24 cellular contexts compared by ENCODE assay signal in the genomic region with DNA sequence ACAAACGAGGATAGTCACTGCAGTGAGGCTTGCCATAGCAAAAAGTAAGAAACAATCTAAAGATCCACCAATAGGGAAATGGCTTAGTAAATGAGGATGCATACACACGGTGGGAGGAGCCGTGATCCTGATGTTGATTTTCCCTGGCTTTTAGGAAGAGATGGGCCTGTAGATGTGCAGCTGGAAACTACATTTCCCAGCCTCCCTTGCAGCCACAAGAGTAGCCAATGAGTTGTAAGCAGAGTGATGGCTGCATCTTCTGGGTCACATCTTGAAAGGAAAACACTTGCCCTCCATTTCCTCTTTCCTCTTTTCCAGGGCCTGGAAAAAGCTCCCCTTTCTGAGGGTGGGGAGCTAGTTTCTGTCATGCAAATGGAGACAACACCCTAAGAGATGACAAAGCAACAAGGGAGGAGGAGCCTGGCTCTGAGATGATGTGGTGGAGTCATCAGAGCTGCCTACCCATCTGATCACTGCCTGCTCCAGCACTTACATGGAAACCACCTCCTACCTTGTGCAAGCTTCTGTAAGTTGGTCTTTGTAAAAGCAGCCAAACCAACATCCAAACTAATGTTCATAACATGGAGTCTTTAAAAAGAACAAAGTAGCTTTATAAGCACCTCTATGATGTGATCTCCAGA.
DNase-seq lines count a peak whose midpoint lies in the region; ATAC-seq, FAIRE-seq and TF ChIP-seq lines count a peak whose summit lies in the region.
"Had no signal": no experiment of that assay in that cellular context is flagged by ENCODE, and none has a peak within 500 bp of the region (broad histone marks: within the 10 kb centered on the region; RNA-seq: fewer than 3 reads in every experiment).

No MANE protein-coding gene starts in this region.

- no peak overlapping the region for H3K4me3 ChIP-seq in SK-N-SH (ENCODE audit: low read depth in 2 of 2, low read length in 1 of 2)
- H3K4me3 ChIP-seq in mammary epithelial cell (replicated peaks in 1 of 3; ENCODE audit: insufficient read depth in 1 of 3, low read depth in 2 of 3, low read length in 3 of 3), result no peak overlapping the region
- H3K4me3 ChIP-seq in neural progenitor cell, result no peak overlapping the region
- H3K4me3 ChIP-seq in pancreas, result no peak overlapping the region
- H3K4me3 ChIP-seq: body of pancreas had no signal

- intact Hi-C loops in mammary epithelial cell (cut with micrococcal nuclease), result no loop called here
- intact Hi-C loops in pancreas (cut with DNase I), result no loop called here

- dilution Hi-C loops in mammary epithelial cell (cut with HindIII; ENCODE audit: low sequenced_read_pairs), result loop anchor here (5.0 kb wide), 1 partner anchor 49 kb away; no protein-coding TSS in a partner anchor

- H3K4me2 ChIP-seq in SK-N-SH (no peak overlapping the region), mammary epithelial cell (ENCODE audit: insufficient read depth, low read depth, low read length) (no peak overlapping the region), neural progenitor cell (no peak overlapping the region)

- no peaks in the 10 kb centered on the region for H4K20me1 ChIP-seq in SK-N-SH (ENCODE audit: insufficient read depth)
- H4K20me1 ChIP-seq in mammary epithelial cell (ENCODE audit: insufficient read depth, low read length), result no peaks in the 10 kb centered on the region
- H4K20me1 ChIP-seq in neural progenitor cell (ENCODE audit: low read depth), result no peaks in the 10 kb centered on the region

- CTCF ChIA-PET in SK-N-SH (lab: Yijun Ruan, JAX), result no interaction called here
- CTCF ChIA-PET in mammary epithelial cell (lab: Charles Lee; ENCODE audit: low non-redundant PET), result no interaction called here

- H3K27me3 ChIP-seq in SK-N-SH (ENCODE audit: insufficient read depth), result no peaks in the 10 kb centered on the region; the same call in 1 of the 2 replicates
- no peaks in the 10 kb centered on the region for H3K27me3 ChIP-seq in mammary epithelial cell (ENCODE audit: insufficient read depth, low read length)
- H3K27me3 ChIP-seq in neural progenitor cell, result no peaks in the 10 kb centered on the region
- H3K27me3 ChIP-seq in pancreas, result no peaks in the 10 kb centered on the region
- H3K27me3 ChIP-seq: body of pancreas had no signal

- no peak for FAIRE-seq in pancreas (lab: Jason Lieb, UNC)
- FAIRE-seq: kidney had no signal

- ATAC-seq in SK-N-SH treated with all-trans-retinoic acid at 6 μM for 48 hours (peak; percentile 58; the same call in 2 of the 3 replicates), pancreas (no peak), GM21360 (IDR thresholded peaks at IDR 0.05; ENCODE audit: unreplicated experiment) (no peak)
- ATAC-seq: body of pancreas; natural killer cell treated with Interleukin-12 subunit alpha and Interleukin-12 subunit beta and Interleukin-15 and Interleukin-18, amount 100 ng/mL, for 72 hours had no signal

- H3K9me3 ChIP-seq in SK-N-SH (no peaks in the 10 kb centered on the region), mammary epithelial cell (replicated peaks; ENCODE audit: insufficient read depth, low read length) (no peaks in the 10 kb centered on the region), neural progenitor cell (ENCODE audit: low read depth) (no peaks in the 10 kb centered on the region), pancreas (no peaks in the 10 kb centered on the region)
- H3K9me3 ChIP-seq: body of pancreas had no signal

- H3K9me2 ChIP-seq in SK-N-SH, result no peaks in the 10 kb centered on the region

- DNase-seq in SK-N-SH, result no peak
- DNase-seq in LHCN-M2 (ENCODE audit: low read depth), result peak; percentile 3
- DNase-seq in mammary epithelial cell, result peak; percentile 8
- no peak for DNase-seq in neural progenitor cell (ENCODE audit: low spot score)
- DNase-seq in pancreas, result no peak
- DNase-seq in effector CD8-positive, alpha-beta T cell (lab: John Stamatoyannopoulos, UW), result no peak
- DNase-seq: activated CD4-positive, alpha-beta T cell treated with anti-CD3 and anti-CD28 coated beads for 48 hours; activated CD8-positive, alpha-beta memory T cell treated with anti-CD3 and anti-CD28 coated beads, Interleukin-2, amount 50 U/mL, for 48 hours; activated naive CD4-positive, alpha-beta T cell treated with Interleukin-2 at 50 U/mL for 16 hours; body of pancreas; CD4-positive, CD25-positive, alpha-beta regulatory T cell; cortex of kidney; erythroblast; GF-D8; kidney; mesenchymal stem cell; NCI-H1105; NCI-H2171 treated with DMSO at 0.1 percent for 48 hours; stimulated activated naive CD4-positive, alpha-beta T cell; T1000 had no signal

- peaks cover 10% of the 10 kb centered on the region for H3K4me1 Mint-ChIP-seq in neural progenitor cell
- H3K4me1 Mint-ChIP-seq: CD4-positive, CD25-positive, alpha-beta regulatory T cell had no signal

- TF ChIP-seq EP300 in SK-N-SH (IDR thresholded peaks at IDR 0.05; ENCODE audit: borderline replicate concordance in 1 of 2, low read depth in 1 of 2, low read length in 1 of 2), result no peak

- H2AFZ ChIP-seq in SK-N-SH (ENCODE audit: low read depth) (no peak overlapping the region), mammary epithelial cell (ENCODE audit: low read depth, low read length) (no peak overlapping the region), neural progenitor cell (replicated peaks) (peak overlapping the region; percentile 76)

- POLR2A ChIA-PET in SK-N-SH (lab: Yijun Ruan, JAX), result no interaction called here

- H3K79me2 ChIP-seq in SK-N-SH (ENCODE audit: insufficient read depth) (no peaks in the 10 kb centered on the region), mammary epithelial cell (ENCODE audit: insufficient read depth, low read length) (no peaks in the 10 kb centered on the region), neural progenitor cell (ENCODE audit: low read depth) (no peaks in the 10 kb centered on the region)

- in situ Hi-C loops in mammary epithelial cell (cut with MboI; ENCODE audit: low sequenced_read_pairs in 2 of 2), result no loop called here

- no peaks in the 10 kb centered on the region for H3K9me3 Mint-ChIP-seq in neural progenitor cell
- H3K9me3 Mint-ChIP-seq: natural killer cell treated with Interleukin-12 subunit alpha and Interleukin-12 subunit beta and Interleukin-15 and Interleukin-18, amount 100 ng/mL, for 72 hours; type B pancreatic cell had no signal

- TF ChIP-seq CTCF in SK-N-SH (IDR thresholded peaks at IDR 0.05) (no peak), mammary epithelial cell (conservative IDR thresholded peaks at IDR 0.05 in 1 of 2, IDR thresholded peaks at IDR 0.05 in 1 of 2; ENCODE audit: extremely low read depth in 1 of 2, insufficient read depth in 1 of 2, low read depth in 1 of 2, low read length in 2 of 2) (no peak), neural progenitor cell (IDR thresholded peaks at IDR 0.05) (no peak), pancreas (IDR thresholded peaks at IDR 0.05) (no peak)

- TF ChIP-seq RAD21 in SK-N-SH (IDR thresholded peaks at IDR 0.05; ENCODE audit: low read length), result no peak

- H3K27me3 Mint-ChIP-seq in neural progenitor cell (ENCODE audit: insufficient read depth, low read depth), result peaks cover 7% of the 10 kb centered on the region

- no peaks in the 10 kb centered on the region for H3K4me1 ChIP-seq in SK-N-SH (ENCODE audit: control insufficient read depth in 1 of 2, insufficient read depth in 2 of 2, low read depth in 1 of 2, low read length in 1 of 2)
- H3K4me1 ChIP-seq in mammary epithelial cell (ENCODE audit: insufficient read depth, low read length), result no peaks in the 10 kb centered on the region
- H3K4me1 ChIP-seq in neural progenitor cell, result peaks cover 15% of the 10 kb centered on the region
- H3K4me1 ChIP-seq in pancreas, result no peaks in the 10 kb centered on the region
- H3K4me1 ChIP-seq: body of pancreas had no signal

- H3K27ac ChIP-seq in SK-N-SH (ENCODE audit: low read depth in 2 of 2, low read length in 1 of 2), result no peak overlapping the region
- H3K27ac ChIP-seq in mammary epithelial cell (ENCODE audit: insufficient read depth, low read depth, low read length), result no peak overlapping the region
- no peak overlapping the region for H3K27ac ChIP-seq in neural progenitor cell
- no peak overlapping the region for H3K27ac ChIP-seq in pancreas
- H3K27ac ChIP-seq: body of pancreas had no signal

- no peaks in the 10 kb centered on the region for H3K36me3 Mint-ChIP-seq in neural progenitor cell
- H3K36me3 Mint-ChIP-seq: CD4-positive, CD25-positive, alpha-beta regulatory T cell; natural killer cell treated with Interleukin-12 subunit alpha and Interleukin-12 subunit beta and Interleukin-15 and Interleukin-18, amount 100 ng/mL, for 72 hours; type B pancreatic cell had no signal

- H3K27ac Mint-ChIP-seq in neural progenitor cell, result no peak overlapping the region
- H3K27ac Mint-ChIP-seq: CD4-positive, CD25-positive, alpha-beta regulatory T cell; natural killer cell treated with Interleukin-12 subunit alpha and Interleukin-12 subunit beta and Interleukin-15 and Interleukin-18, amount 100 ng/mL, for 72 hours; type B pancreatic cell had no signal

- no TSS peak for BruUV-seq in mammary epithelial cell (replicated peaks; lab: Mats Ljungman, UMichigan)

- no peak overlapping the region for H3K4me3 Mint-ChIP-seq in neural progenitor cell
- H3K4me3 Mint-ChIP-seq: CD4-positive, CD25-positive, alpha-beta regulatory T cell; natural killer cell treated with Interleukin-12 subunit alpha and Interleukin-12 subunit beta and Interleukin-15 and Interleukin-18, amount 100 ng/mL, for 72 hours; type B pancreatic cell had no signal

- H3F3A ChIP-seq in SK-N-SH (replicated peaks; ENCODE audit: insufficient read depth) (no peaks in the 10 kb centered on the region), neural progenitor cell (ENCODE audit: low read depth) (peaks cover 6% of the 10 kb centered on the region)

- WGBS in SK-N-SH (ENCODE audit: low lambda C conversion rate), result 39% methylated on average over 3 of the region's 3 CpGs
- WGBS in mammary epithelial cell (ENCODE audit: low coverage, missing lambda C conversion rate), result 68% methylated on average over 3 of the region's 3 CpGs
- 68 to 79% methylated on average over 3 of the region's 3 CpGs for WGBS in pancreas, 2 donors

- H3K9ac ChIP-seq in SK-N-SH (no peak overlapping the region), mammary epithelial cell (ENCODE audit: insufficient read depth, low read length) (no peak overlapping the region), neural progenitor cell (no peak overlapping the region)

- H3K36me3 ChIP-seq in SK-N-SH (replicated peaks in 1 of 2; ENCODE audit: control insufficient read depth in 1 of 2, insufficient read depth in 2 of 2, low read length in 1 of 2) (no peaks in the 10 kb centered on the region), mammary epithelial cell (ENCODE audit: insufficient read depth, low read length) (no peaks in the 10 kb centered on the region), neural progenitor cell (no peaks in the 10 kb centered on the region), pancreas (no peaks in the 10 kb centered on the region)

TF ChIP-seq in SK-N-SH treated with all-trans-retinoic acid at 6 μM for 48 hours, 23 proteins besides CTCF, POLR2A, EP300 and RAD21 (continues in another document):
- no peak for TF ChIP-seq ZNF565 (CRISPR knock-in tag; conservative IDR thresholded peaks at IDR 0.05; ENCODE audit: low read depth)

TF ChIP-seq in SK-N-SH, 30 proteins besides CTCF, POLR2A, EP300 and RAD21 (continues in another document):
- TF ChIP-seq MXI1 (IDR thresholded peaks at IDR 0.05; ENCODE audit: low read depth, low read length), result no peak
- TF ChIP-seq NFIC (IDR thresholded peaks at IDR 0.05; ENCODE audit: borderline replicate concordance), result no peak
- no peak for TF ChIP-seq RCOR1 (IDR thresholded peaks at IDR 0.05; ENCODE audit: low read length)

Comparison
In these comparisons a context has a peak if more than half of its experiments do, and no peak if none do; other contexts are left out.
1. DNase-seq: peak in LHCN-M2 (single experiment) and mammary epithelial cell (single experiment); none in SK-N-SH (single experiment), neural progenitor cell (single experiment), pancreas (0 of 6) and effector CD8-positive, alpha-beta T cell (single experiment).